In genomic region chr19:11405846-11406643, GRCh38 we compare ENCODE assay signal across 10 cellular contexts. TPM values are rescaled to one million over a fixed set of nuclear protein-coding genes. Genes with fewer than 3 reads are reported as not detected.
DNase-seq lines count a peak whose midpoint lies in the region; ATAC-seq and TF ChIP-seq lines count a peak whose summit lies in the region.
"Had no signal": no experiment of that assay in that cellular context is flagged by ENCODE, and none has a peak within 500 bp of the region (broad histone marks: within the 10 kb centered on the region; RNA-seq: fewer than 3 reads in every experiment).

No MANE protein-coding gene starts in this region.

- H3K27ac ChIP-seq in OCI-LY1 (ENCODE audit: low read depth, low read length, poor library complexity, severe bottlenecking), result no peak overlapping the region

- H3K4me1 ChIP-seq in OCI-LY1 (ENCODE audit: insufficient read depth, low read length, severe bottlenecking), result no peaks in the 10 kb centered on the region

- no peak overlapping the region; the same call in 1 of the 2 replicates for H3K4me2 ChIP-seq in OCI-LY1 (ENCODE audit: low read length)

- no peaks in the 10 kb centered on the region for H3F3A ChIP-seq in OCI-LY1 (ENCODE audit: insufficient read depth, low read length)

- no peaks in the 10 kb centered on the region for H3K9me3 ChIP-seq in OCI-LY1 (ENCODE audit: low read length)

- peaks cover 2 to 9% (median 9%) of the 10 kb centered on the region in 3 donors for H3K27me3 Mint-ChIP-seq in naive B cell

- H3K9ac ChIP-seq in OCI-LY1 (ENCODE audit: low read length), result no peak overlapping the region

- H4K20me1 ChIP-seq in OCI-LY1 (ENCODE audit: insufficient read depth, low read length), result no peaks in the 10 kb centered on the region

- DNase-seq in AG20443 (ENCODE audit: low spot score), result peak; percentile 31
- no peak for DNase-seq in cardiac fibroblast (ENCODE audit: low read depth in 2 of 2)
- no peak for DNase-seq in naive B cell
- DNase-seq in NCI-H1105 treated with DMSO at 0.1 percent for 48 hours (lab: John Stamatoyannopoulos, UW), result no peak
- no peak for DNase-seq in NCI-H526 (lab: John Stamatoyannopoulos, UW)
- no peak for DNase-seq in NCI-H2227 (lab: John Stamatoyannopoulos, UW; ENCODE audit: unreplicated experiment)
- DNase-seq: COR-L47 had no signal

- H3K27me3 ChIP-seq in OCI-LY1 (ENCODE audit: insufficient read depth, low read length), result no peaks in the 10 kb centered on the region

- H2AFZ ChIP-seq in OCI-LY1 (ENCODE audit: low read length), result no peak overlapping the region

- no peaks in the 10 kb centered on the region for H3K79me2 ChIP-seq in OCI-LY1 (ENCODE audit: insufficient read depth, low read length)

- H3K4me3 Mint-ChIP-seq in naive B cell, result no peak overlapping the region

- H3K9me2 ChIP-seq in OCI-LY1 (ENCODE audit: low read depth, low read length), result no peaks in the 10 kb centered on the region

- TF ChIP-seq CTCF in OCI-LY1 (IDR thresholded peaks at IDR 0.05; ENCODE audit: low read length) (peak; percentile 52), cardiac fibroblast (IDR thresholded peaks at IDR 0.05; ENCODE audit: low read depth, low read length) (peak; percentile 26)

- peaks cover 0 to 1% (median 0%) of the 10 kb centered on the region in 7 donors for H3K9me3 Mint-ChIP-seq in naive B cell

- H3K36me3 ChIP-seq in OCI-LY1 (ENCODE audit: insufficient read depth, low read length), result no peaks in the 10 kb centered on the region

- H3K4me1 Mint-ChIP-seq in naive B cell, result peaks cover 0 to 4% (median under 1%) of the 10 kb centered on the region in 3 donors

- ATAC-seq in naive B cell (ENCODE audit: low read depth in 2 of 2) (peak; percentile 90 to 95), HG03342 (IDR thresholded peaks at IDR 0.05; ENCODE audit: unreplicated experiment) (no peak)

- H3K36me3 Mint-ChIP-seq in naive B cell, result peaks cover 0 to 2% of the 10 kb centered on the region in 2 donors

- no peak overlapping the region for H3K27ac Mint-ChIP-seq in naive B cell

- H3K4me3 ChIP-seq in OCI-LY1 (ENCODE audit: low read depth, low read length, poor library complexity, severe bottlenecking), result no peak overlapping the region
- no peak overlapping the region for H3K4me3 ChIP-seq in cardiac fibroblast (replicated peaks in 1 of 2; ENCODE audit: low read depth in 2 of 2, low read length in 2 of 2)

RNA-seq across cellular contexts. Expression of gene RGL3, which starts 13.1 kb away (rescaled TPM):
- polyA plus RNA-seq in naive B cell (ENCODE audit: low read depth in 6 of 6), result under 1 TPM in 2 of 6 donors, not detected in 4; 0.40 to 0.44 TPM
- polyA plus RNA-seq: neural cell had no signal

RNA-seq across cellular contexts. Expression of gene EPOR, which starts 21.9 kb away (rescaled TPM):
- 1 to 10 TPM in 5 of 6 donors, not detected in 1; 2.2 to 3.9 (median 3.6) TPM for polyA plus RNA-seq in naive B cell (ENCODE audit: low read depth in 6 of 6)

RNA-seq across cellular contexts. Expression of gene ODAD3, which starts 28.9 kb away (rescaled TPM):
- 1 to 10 TPM in 1 of 6 donors, under 1 TPM in 5; 0.21 to 1.2 (median 0.69) TPM for polyA plus RNA-seq in naive B cell (ENCODE audit: low read depth in 6 of 6)

RNA-seq across cellular contexts. Expression of gene PRKCSH, which starts 29.4 kb away (rescaled TPM):
- polyA plus RNA-seq in naive B cell (ENCODE audit: low read depth in 6 of 6), result 10 to 100 TPM; 32.2 to 79.6 (median 46.9) TPM

RNA-seq across cellular contexts. Expression of gene SWSAP1, which starts 31.6 kb away (rescaled TPM):
- 10 to 100 TPM in 1 of 6 donors, 1 to 10 TPM in 5; 6.0 to 10.2 (median 7.6) TPM for polyA plus RNA-seq in naive B cell (ENCODE audit: low read depth in 6 of 6)
